Comparison of ENCODE assay signal across 1 cellular context in genomic region chr1:26225033-26225831, GRCh38.
A peak's percentile ranks its signal among the peaks of the same experiment; 100 is the strongest.
TF ChIP-seq lines count a peak whose summit lies in the region.

No MANE protein-coding gene starts in this region.

TF ChIP-seq in H1, 55 proteins besides CTCF, POLR2A, EP300 and RAD21:
- TF ChIP-seq NRF1 (IDR thresholded peaks at IDR 0.05; ENCODE audit: low read depth, low read length): peak; percentile 20; the same call in 1 of the 2 replicates
- TF ChIP-seq BACH1 (IDR thresholded peaks at IDR 0.05; ENCODE audit: low read length): no peak
- no peak for TF ChIP-seq HDAC2 (IDR thresholded peaks at IDR 0.05; ENCODE audit: borderline replicate concordance in 1 of 2, low read depth in 2 of 2, low read length in 2 of 2)
- TF ChIP-seq JUN (IDR thresholded peaks at IDR 0.05; ENCODE audit: low read depth, low read length): no peak
- TF ChIP-seq EGR1 (IDR thresholded peaks at IDR 0.05; ENCODE audit: borderline replicate concordance, low read depth, low read length): no peak
- no peak for TF ChIP-seq HDAC6 (IDR thresholded peaks at IDR 0.05; ENCODE audit: low read depth, low read length)
- TF ChIP-seq MAX (IDR thresholded peaks at IDR 0.05): peak; percentile 53
- no peak for TF ChIP-seq MAFK (IDR thresholded peaks at IDR 0.05; ENCODE audit: low read depth, low read length)
- no peak for TF ChIP-seq SRF (IDR thresholded peaks at IDR 0.05; ENCODE audit: low read depth, low read length)
- no peak for TF ChIP-seq CHD1 (IDR thresholded peaks at IDR 0.05; ENCODE audit: low read depth, low read length)
- 0 out of 2 replicates have a peak, but pooled peaks have one; percentile 18 for TF ChIP-seq TAF1 (IDR thresholded peaks at IDR 0.05; ENCODE audit: low read depth, low read length)
- TF ChIP-seq ASH2L (IDR thresholded peaks at IDR 0.05; ENCODE audit: low read length): peak; percentile 51
- TF ChIP-seq CBX8 (IDR thresholded peaks at IDR 0.05; ENCODE audit: borderline replicate concordance, low read depth, low read length): no peak
- TF ChIP-seq KDM1A (IDR thresholded peaks at IDR 0.05; ENCODE audit: borderline replicate concordance, low read length): no peak
- no peak for TF ChIP-seq GTF2F1 (IDR thresholded peaks at IDR 0.05; ENCODE audit: borderline replicate concordance, low read depth, low read length)
- no peak for TF ChIP-seq POLR2AphosphoS5 (IDR thresholded peaks at IDR 0.05; ENCODE audit: low read depth, low read length)
- TF ChIP-seq POU5F1 (IDR thresholded peaks at IDR 0.05; ENCODE audit: low read depth, low read length): no peak
- peak; percentile 56 for TF ChIP-seq TBP (IDR thresholded peaks at IDR 0.05; ENCODE audit: low read depth, low read length)
- no peak for TF ChIP-seq YY1 (IDR thresholded peaks at IDR 0.05; ENCODE audit: low read depth, low read length)
- no peak for TF ChIP-seq SIRT6 (IDR thresholded peaks at IDR 0.05; ENCODE audit: low read length)
- TF ChIP-seq, protein P1, sequence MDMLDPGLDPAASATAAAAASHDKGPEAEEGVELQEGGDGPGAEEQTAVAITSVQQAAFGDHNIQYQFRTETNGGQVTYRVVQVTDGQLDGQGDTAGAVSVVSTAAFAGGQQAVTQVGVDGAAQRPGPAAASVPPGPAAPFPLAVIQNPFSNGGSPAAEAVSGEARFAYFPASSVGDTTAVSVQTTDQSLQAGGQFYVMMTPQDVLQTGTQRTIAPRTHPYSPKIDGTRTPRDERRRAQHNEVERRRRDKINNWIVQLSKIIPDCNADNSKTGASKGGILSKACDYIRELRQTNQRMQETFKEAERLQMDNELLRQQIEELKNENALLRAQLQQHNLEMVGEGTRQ (IDR thresholded peaks at IDR 0.05; ENCODE audit: low read length): no peak
- no peak for TF ChIP-seq SAP30 (IDR thresholded peaks at IDR 0.05; ENCODE audit: insufficient read depth, insufficient replicate concordance, low read length)
- peak; percentile 92 for TF ChIP-seq KDM4A (IDR thresholded peaks at IDR 0.05; ENCODE audit: low read depth, low read length, severe bottlenecking)
- TF ChIP-seq GABPA (IDR thresholded peaks at IDR 0.05; ENCODE audit: borderline replicate concordance, insufficient read depth, low read length): 0 out of 2 replicates have a peak, but pooled peaks have one; percentile 57
- TF ChIP-seq BCL11A (IDR thresholded peaks at IDR 0.05; ENCODE audit: low read depth in 2 of 2, low read length in 2 of 2): no peak
- TF ChIP-seq SP4 (IDR thresholded peaks at IDR 0.05; ENCODE audit: low read length): no peak
- no peak for TF ChIP-seq CHD2 (IDR thresholded peaks at IDR 0.05; ENCODE audit: low read length)
- no peak for TF ChIP-seq SUZ12 (IDR thresholded peaks at IDR 0.05; ENCODE audit: low read length)
- TF ChIP-seq CTBP2 (IDR thresholded peaks at IDR 0.05; ENCODE audit: borderline replicate concordance, insufficient read depth, insufficient read length, low read length): no peak
- TF ChIP-seq BRCA1 (IDR thresholded peaks at IDR 0.05; ENCODE audit: low read depth, low read length): no peak
- TF ChIP-seq CEBPB (IDR thresholded peaks at IDR 0.05; ENCODE audit: low read depth, low read length): no peak
- TF ChIP-seq JUND (IDR thresholded peaks at IDR 0.05; ENCODE audit: low read length): no peak
- TF ChIP-seq SIX5 (IDR thresholded peaks at IDR 0.05; ENCODE audit: low read depth, low read length): no peak
